18 cellular contexts compared by ENCODE assay signal in the genomic region with DNA sequence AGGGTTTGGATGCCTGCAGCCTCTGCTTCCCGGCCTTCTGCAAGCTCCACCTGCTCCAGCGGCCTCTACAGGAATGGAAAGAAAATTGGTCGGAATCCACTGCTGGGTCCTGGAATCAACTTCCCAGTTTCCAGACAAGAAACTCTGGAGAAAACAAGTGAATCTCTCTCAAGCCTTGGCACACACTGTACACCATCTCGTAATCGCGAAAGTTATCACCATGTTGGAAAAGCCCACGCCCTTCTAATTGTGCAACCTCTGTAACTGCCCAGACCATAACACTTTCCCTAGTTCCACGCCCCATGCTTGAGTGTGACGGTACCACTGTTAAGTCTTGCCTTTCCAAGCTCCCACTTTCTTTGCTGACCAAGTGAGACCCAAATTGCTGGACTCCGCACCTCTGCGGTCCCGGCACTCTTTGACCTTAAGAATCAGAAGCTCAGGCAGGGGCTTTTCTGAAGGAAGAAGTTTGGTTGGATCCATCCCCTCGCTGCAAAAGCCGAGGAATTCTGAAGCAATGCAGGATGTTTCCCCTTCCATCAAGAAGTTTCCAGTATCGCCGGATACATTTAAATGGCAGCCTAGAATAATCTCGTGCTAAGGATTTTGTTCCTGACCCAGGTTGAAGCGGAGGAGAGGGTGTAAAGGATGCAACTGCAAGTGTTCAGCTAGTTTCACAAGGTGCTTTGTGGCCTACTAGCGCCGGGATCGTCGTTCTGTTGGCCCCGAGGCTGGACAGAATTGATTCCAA. TPM values are rescaled to one million over a fixed set of nuclear protein-coding genes. Genes with fewer than 3 reads are reported as not detected.
A peak's percentile ranks its signal among the peaks of the same experiment; 100 is the strongest.
DNase-seq lines count a peak whose midpoint lies in the region; ATAC-seq and TF ChIP-seq lines count a peak whose summit lies in the region.
"Had no signal": no experiment of that assay in that cellular context is flagged by ENCODE, and none has a peak within 500 bp of the region (broad histone marks: within the 10 kb centered on the region; RNA-seq: fewer than 3 reads in every experiment).

No MANE protein-coding gene starts in this region.

- no peak overlapping the region for H3K4me3 Mint-ChIP-seq in osteocyte (ENCODE audit: unreplicated experiment)
- no peak overlapping the region for H3K4me3 Mint-ChIP-seq in immature natural killer cell
- H3K4me3 Mint-ChIP-seq: naive B cell had no signal

- H3K4me3 ChIP-seq in HUES6 (ENCODE audit: low read depth, low read length), result peak overlapping the region; percentile 44
- H3K4me3 ChIP-seq in brain microvascular endothelial cell (ENCODE audit: low read depth, low read length), result no peak overlapping the region
- peak overlapping the region; percentile 27 for H3K4me3 ChIP-seq in iPS-15b (ENCODE audit: low read depth, low read length)
- H3K4me3 ChIP-seq: smooth muscle cell, uterus had no signal

- H3K9me3 Mint-ChIP-seq in osteocyte (ENCODE audit: unreplicated experiment) (no peaks in the 10 kb centered on the region), immature natural killer cell (no peaks in the 10 kb centered on the region)

- H3K36me3 ChIP-seq in HUES6 (ENCODE audit: control insufficient read depth, insufficient read depth, low read length) (no peaks in the 10 kb centered on the region), brain microvascular endothelial cell (replicated peaks) (no peaks in the 10 kb centered on the region), iPS-15b (ENCODE audit: control insufficient read depth, insufficient read depth, low read length) (no peaks in the 10 kb centered on the region)
- H3K36me3 ChIP-seq: uterus had no signal

- H3K4me1 ChIP-seq in HUES6 (ENCODE audit: control insufficient read depth, insufficient read depth, low read length) (peaks cover 39% of the 10 kb centered on the region), iPS-15b (ENCODE audit: control insufficient read depth, insufficient read depth, low read length) (peaks cover 17% of the 10 kb centered on the region)
- H3K4me1 ChIP-seq: uterus had no signal

- H3K27ac ChIP-seq in HUES6 (ENCODE audit: low read depth, low read length) (no peak overlapping the region; the same call in 1 of the 2 replicates), brain microvascular endothelial cell (no peak overlapping the region)
- H3K27ac ChIP-seq: epithelial cell of prostate, uterus had no signal

- ATAC-seq in GM21825 (IDR thresholded peaks at IDR 0.05; ENCODE audit: unreplicated experiment), result no peak

- no peaks in the 10 kb centered on the region for H3K36me3 Mint-ChIP-seq in osteocyte (ENCODE audit: unreplicated experiment)
- no peaks in the 10 kb centered on the region for H3K36me3 Mint-ChIP-seq in immature natural killer cell
- H3K36me3 Mint-ChIP-seq: naive B cell had no signal

- H3K9me3 ChIP-seq in HUES6 (ENCODE audit: control insufficient read depth, insufficient read depth, low read depth, low read length) (no peaks in the 10 kb centered on the region), iPS-15b (ENCODE audit: control insufficient read depth, insufficient read depth, low read length) (no peaks in the 10 kb centered on the region)
- H3K9me3 ChIP-seq: Caco-2, uterus had no signal

- H3K27me3 ChIP-seq in HUES6 (ENCODE audit: control insufficient read depth, insufficient read depth, low read length) (peaks cover 96% of the 10 kb centered on the region), brain microvascular endothelial cell (replicated peaks) (peaks cover 93% of the 10 kb centered on the region), iPS-15b (ENCODE audit: control insufficient read depth, insufficient read depth, low read length) (peaks cover 92% of the 10 kb centered on the region)

- peaks cover 11% of the 10 kb centered on the region for H3K4me1 Mint-ChIP-seq in osteocyte (ENCODE audit: unreplicated experiment)
- peaks cover 8 to 11% of the 10 kb centered on the region in 2 donors for H3K4me1 Mint-ChIP-seq in immature natural killer cell

- DNase-seq in brain microvascular endothelial cell, result no peak
- DNase-seq in retina, result peak; percentile 36
- DNase-seq in osteocyte (ENCODE audit: extremely low spot score, unreplicated experiment), result no peak
- DNase-seq in NCI-H187 (lab: John Stamatoyannopoulos, UW), result no peak
- DNase-seq in immature natural killer cell, result no peak
- DNase-seq: activated naive CD4-positive, alpha-beta T cell treated with Interleukin-2 at 50 U/mL for 16 hours; anterior cingulate cortex; Caco-2; naive B cell; NCI-H1436; stimulated activated CD4-positive, alpha-beta T cell treated with anti-CD3 and anti-CD28 coated beads, Interleukin-4, amount 100 ng/mL, for 4 hours; SW 1271; uterus had no signal

- H3K9ac ChIP-seq in HUES6 (ENCODE audit: low read length) (peak overlapping the region; percentile 62), iPS-15b (ENCODE audit: low read depth, low read length) (no peak overlapping the region)

- H3K27me3 Mint-ChIP-seq in osteocyte (ENCODE audit: unreplicated experiment) (peaks cover 25% of the 10 kb centered on the region), immature natural killer cell (ENCODE audit: low read depth in 3 of 3) (peaks cover 21 to 33% (median 29%) of the 10 kb centered on the region in 3 donors)

- in situ Hi-C loops in brain microvascular endothelial cell (cut with HindIII; ENCODE audit: low pct_ligation_motif_present, low sequenced_read_pairs), result loop anchor here (25.0 kb wide), 1 partner anchor 346 kb away; no protein-coding TSS in a partner anchor

- H3K27ac Mint-ChIP-seq in osteocyte (ENCODE audit: unreplicated experiment) (no peak overlapping the region), immature natural killer cell (no peak overlapping the region)
- H3K27ac Mint-ChIP-seq: naive B cell had no signal

- TF ChIP-seq CTCF in brain microvascular endothelial cell (IDR thresholded peaks at IDR 0.05; ENCODE audit: low read depth, low read length, missing control alignments) (peak; percentile 27), osteocyte (IDR thresholded peaks at IDR 0.05) (no peak)

RNA-seq across cellular contexts. Expression of gene NR5A2, which starts 6.2 kb away (rescaled TPM):
- total RNA-seq in osteocyte, result not detected in 2 replicates
- not detected for polyA plus RNA-seq in immature natural killer cell
